9 cellular contexts compared by ENCODE assay signal in genomic region chr9:129557192-129558036, GRCh38.
A peak's percentile ranks its signal among the peaks of the same experiment; 100 is the strongest.
DNase-seq lines count a peak whose midpoint lies in the region; ATAC-seq and TF ChIP-seq lines count a peak whose summit lies in the region.
"Had no signal": no experiment of that assay in that cellular context is flagged by ENCODE, and none has a peak within 500 bp of the region (broad histone marks: within the 10 kb centered on the region; RNA-seq: fewer than 3 reads in every experiment).

No MANE protein-coding gene starts in this region.

- H3K27me3 ChIP-seq in cardiac muscle cell = no peaks in the 10 kb centered on the region
- no peaks in the 10 kb centered on the region for H3K27me3 ChIP-seq in left ventricle myocardium inferior (ENCODE audit: low read depth)
- no peaks in the 10 kb centered on the region for H3K27me3 ChIP-seq in layer of hippocampus (ENCODE audit: control insufficient read depth, insufficient read depth, low read length)
- no peaks in the 10 kb centered on the region for H3K27me3 ChIP-seq in thymus (ENCODE audit: control insufficient read depth, insufficient read depth)

- TF ChIP-seq CTCF in cardiac muscle cell (IDR thresholded peaks at IDR 0.05; ENCODE audit: low read depth, low read length) = no peak
- no peak for TF ChIP-seq CTCF in left ventricle myocardium inferior (IDR thresholded peaks at IDR 0.05; ENCODE audit: borderline replicate concordance)

- peak; percentile 39 to 81 for DNase-seq in cardiac muscle cell (ENCODE audit: low read depth in 1 of 2, low spot score in 1 of 2)
- DNase-seq in left ventricle myocardium inferior = no peak
- DNase-seq in amniotic epithelial cell (ENCODE audit: low read depth) = peak; percentile 28
- DNase-seq in NCI-H446 treated with DMSO at 0.1 percent for 48 hours (lab: John Stamatoyannopoulos, UW) = no peak
- DNase-seq in NOMO-1 treated with DMSO at 0.1 percent for 48 hours (lab: John Stamatoyannopoulos, UW; ENCODE audit: unreplicated experiment) = no peak

- H3K36me3 ChIP-seq in cardiac muscle cell (no peaks in the 10 kb centered on the region), left ventricle myocardium inferior (no peaks in the 10 kb centered on the region), thymus (ENCODE audit: control insufficient read depth, insufficient read depth) (no peaks in the 10 kb centered on the region)

- peak overlapping the region; percentile 94 for H3K27ac ChIP-seq in cardiac muscle cell
- H3K27ac ChIP-seq in left ventricle myocardium inferior (replicated peaks) = no peak overlapping the region
- peak overlapping the region; percentile 73 for H3K27ac ChIP-seq in layer of hippocampus (ENCODE audit: low read depth, low read length)
- peak overlapping the region; percentile 10 for H3K27ac ChIP-seq in thymus (ENCODE audit: low read depth)

- H3K4me3 ChIP-seq in cardiac muscle cell (no peak overlapping the region), left ventricle myocardium inferior (no peak overlapping the region), thymus (ENCODE audit: low read length) (no peak overlapping the region)

- no peaks in the 10 kb centered on the region for H3K9me3 ChIP-seq in cardiac muscle cell (ENCODE audit: low read depth)
- H3K9me3 ChIP-seq in left ventricle myocardium inferior (replicated peaks) = no peaks in the 10 kb centered on the region
- no peaks in the 10 kb centered on the region for H3K9me3 ChIP-seq in thymus (ENCODE audit: control insufficient read depth)

- intact Hi-C loops in left ventricle myocardium inferior (cut with micrococcal nuclease) = no loop called here

- 87% methylated on average over 24 of the region's 24 CpGs for WGBS in thymus

- no peak for ATAC-seq in GM19463 (IDR thresholded peaks at IDR 0.05; ENCODE audit: unreplicated experiment)
- ATAC-seq: esophagus mucosa had no signal

- H3K4me1 ChIP-seq in cardiac muscle cell (ENCODE audit: low read depth) = peaks cover 48% of the 10 kb centered on the region
- peaks cover 8% of the 10 kb centered on the region for H3K4me1 ChIP-seq in left ventricle myocardium inferior
- no peaks in the 10 kb centered on the region for H3K4me1 ChIP-seq in thymus (ENCODE audit: control insufficient read depth, insufficient read depth, low read length)

Comparison
In these comparisons a context has a peak if more than half of its experiments do, and no peak if none do; other contexts are left out.
1. DNase-seq: peak in cardiac muscle cell (2 of 2) and amniotic epithelial cell (single experiment); none in left ventricle myocardium inferior (single experiment), NCI-H446 treated with DMSO at 0.1 percent for 48 hours (single experiment) and NOMO-1 treated with DMSO at 0.1 percent for 48 hours (single experiment).